1 cellular context compared by ENCODE assay signal in the genomic region with DNA sequence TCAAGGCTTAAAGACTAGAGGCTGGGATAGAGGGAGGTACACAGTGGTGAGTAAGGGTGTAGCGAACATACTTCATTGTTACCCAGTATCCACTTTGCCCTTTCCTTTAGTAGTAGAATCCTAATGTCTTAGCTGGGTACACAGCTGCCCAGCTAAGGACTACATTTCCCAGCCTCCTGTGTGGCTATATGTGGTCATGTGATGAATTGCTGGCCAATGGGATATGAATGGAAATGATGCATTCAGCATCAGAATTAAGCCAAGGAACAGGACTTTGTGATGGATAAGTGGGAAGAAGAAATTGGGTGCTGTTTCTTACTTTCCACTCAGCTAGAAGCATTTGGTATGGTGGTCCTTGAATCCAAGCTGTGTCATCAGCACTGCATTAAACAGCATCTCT.
TF ChIP-seq lines count a peak whose summit lies in the region.

No MANE protein-coding gene starts in this region.

TF ChIP-seq in K562, 482 proteins besides CTCF, POLR2A, EP300 and RAD21 (continued from another document):
- TF ChIP-seq FOXP4 (CRISPR knock-in tag; IDR thresholded peaks at IDR 0.05; ENCODE audit: borderline replicate concordance) = no peak
- TF ChIP-seq, protein P1, sequence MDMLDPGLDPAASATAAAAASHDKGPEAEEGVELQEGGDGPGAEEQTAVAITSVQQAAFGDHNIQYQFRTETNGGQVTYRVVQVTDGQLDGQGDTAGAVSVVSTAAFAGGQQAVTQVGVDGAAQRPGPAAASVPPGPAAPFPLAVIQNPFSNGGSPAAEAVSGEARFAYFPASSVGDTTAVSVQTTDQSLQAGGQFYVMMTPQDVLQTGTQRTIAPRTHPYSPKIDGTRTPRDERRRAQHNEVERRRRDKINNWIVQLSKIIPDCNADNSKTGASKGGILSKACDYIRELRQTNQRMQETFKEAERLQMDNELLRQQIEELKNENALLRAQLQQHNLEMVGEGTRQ (CRISPR knock-in tag; IDR thresholded peaks at IDR 0.05) = peak; percentile 91
- peak; percentile 47; the same call in 1 of the 2 replicates for TF ChIP-seq RAD51 (IDR thresholded peaks at IDR 0.05; ENCODE audit: borderline replicate concordance, low read depth)
- TF ChIP-seq USF1 (CRISPR knock-in tag; IDR thresholded peaks at IDR 0.05) = peak; percentile 76
- peak; percentile 56 to 58; a peak in 3 of 4 replicates for TF ChIP-seq SIX5 (IDR thresholded peaks at IDR 0.05; ENCODE audit: borderline replicate concordance in 1 of 2, insufficient read depth in 1 of 2, low read depth in 1 of 2, low read length in 2 of 2)
- 0 out of 2 replicates have a peak, but pooled peaks have one; percentile 30 for TF ChIP-seq MBD2 (IDR thresholded peaks at IDR 0.05; ENCODE audit: borderline replicate concordance, low read depth)
- TF ChIP-seq COPS2 (conservative IDR thresholded peaks at IDR 0.05) = no peak
- TF ChIP-seq FOS (IDR thresholded peaks at IDR 0.05; ENCODE audit: extremely low read depth, insufficient read length) = peak; percentile 49
- no peak for TF ChIP-seq ZNF764 (CRISPR knock-in tag; IDR thresholded peaks at IDR 0.05; ENCODE audit: low read depth)
- TF ChIP-seq TOE1 (IDR thresholded peaks at IDR 0.05; ENCODE audit: borderline replicate concordance) = peak; percentile 39; the same call in 1 of the 2 replicates
- TF ChIP-seq TOE1 (CRISPR knock-in tag; IDR thresholded peaks at IDR 0.05; ENCODE audit: borderline replicate concordance, low read depth) = no peak
- TF ChIP-seq NFYB (IDR thresholded peaks at IDR 0.05; ENCODE audit: extremely low read depth, insufficient read length) = peak; percentile 73
- peak; percentile 69 for TF ChIP-seq ZNF143 (CRISPR knock-in tag; IDR thresholded peaks at IDR 0.05)
- TF ChIP-seq HCFC1 (IDR thresholded peaks at IDR 0.05; ENCODE audit: low read depth, low read length) = peak; percentile 81
